20 cellular contexts compared by ENCODE assay signal in genomic region chrX:107421337-107421736, GRCh38. TPM values are rescaled to one million over a fixed set of nuclear protein-coding genes. Genes with fewer than 3 reads are reported as not detected.
DNase-seq lines count a peak whose midpoint lies in the region; FAIRE-seq and TF ChIP-seq lines count a peak whose summit lies in the region.
"Had no signal": no experiment of that assay in that cellular context is flagged by ENCODE, and none has a peak within 500 bp of the region (broad histone marks: within the 10 kb centered on the region; RNA-seq: fewer than 3 reads in every experiment).

No MANE protein-coding gene starts in this region.

- H3K27ac Mint-ChIP-seq in astrocyte (ENCODE audit: unreplicated experiment) (no peak overlapping the region), type B pancreatic cell (peak overlapping the region; percentile 10)
- H3K27ac Mint-ChIP-seq: CD8-positive, alpha-beta T cell; GM23338; IgD-negative memory B cell had no signal

- no peak overlapping the region for H3K9ac ChIP-seq in astrocyte (ENCODE audit: low read length)

- H3K4me1 ChIP-seq in astrocyte (ENCODE audit: insufficient read depth, low read length), result no peaks in the 10 kb centered on the region

- H3K9me3 Mint-ChIP-seq in astrocyte (ENCODE audit: unreplicated experiment) (peaks cover 3% of the 10 kb centered on the region), type B pancreatic cell (no peaks in the 10 kb centered on the region)
- H3K9me3 Mint-ChIP-seq: CD8-positive, alpha-beta T cell had no signal

- no peaks in the 10 kb centered on the region for H3K27me3 ChIP-seq in astrocyte (ENCODE audit: insufficient read depth, low read length)

- H3K27ac ChIP-seq in astrocyte (ENCODE audit: low read depth, low read length), result no peak overlapping the region

- H2AFZ ChIP-seq in astrocyte (ENCODE audit: low read depth, low read length), result no peak overlapping the region
- H2AFZ ChIP-seq: GM23338 had no signal

- H3K79me2 ChIP-seq in astrocyte (ENCODE audit: insufficient read depth, low read length), result no peaks in the 10 kb centered on the region

- H3K4me3 ChIP-seq in astrocyte (ENCODE audit: insufficient read depth, low read depth, low read length), result no peak overlapping the region
- H3K4me3 ChIP-seq: GM23338 had no signal

- H3K4me1 Mint-ChIP-seq in astrocyte (ENCODE audit: low read depth, unreplicated experiment), result no peaks in the 10 kb centered on the region
- H3K4me1 Mint-ChIP-seq in type B pancreatic cell (ENCODE audit: unreplicated experiment), result no peaks in the 10 kb centered on the region

- no peaks in the 10 kb centered on the region for H4K20me1 ChIP-seq in astrocyte (ENCODE audit: insufficient read depth, low read length)

- no peak for TF ChIP-seq CTCF in astrocyte (IDR thresholded peaks at IDR 0.05; ENCODE audit: insufficient read depth, low read depth, low read length)
- TF ChIP-seq CTCF in type B pancreatic cell (conservative IDR thresholded peaks at IDR 0.05), result no peak

- H3K4me2 ChIP-seq in astrocyte (ENCODE audit: low read length), result no peak overlapping the region
- H3K4me2 ChIP-seq: GM23338 had no signal

- H3K36me3 ChIP-seq in astrocyte (ENCODE audit: insufficient read depth, low read length), result no peaks in the 10 kb centered on the region

- peak; percentile 98 for FAIRE-seq in astrocyte (lab: Jason Lieb, UNC)
- FAIRE-seq: A204.1, GM12892, GM18507, H54, HTR-8/SVneo had no signal

- H3K9me3 ChIP-seq in astrocyte (ENCODE audit: insufficient read depth, low read depth, low read length), result no peaks in the 10 kb centered on the region

- peaks cover 2% of the 10 kb centered on the region for H3K27me3 Mint-ChIP-seq in astrocyte (ENCODE audit: low read depth, unreplicated experiment)
- no peaks in the 10 kb centered on the region for H3K27me3 Mint-ChIP-seq in type B pancreatic cell

- DNase-seq in DMS53 (lab: John Stamatoyannopoulos, UW) (peak; percentile 35), NCI-H69 (lab: John Stamatoyannopoulos, UW) (peak; percentile 71), astrocyte (ENCODE audit: low read depth) (no peak), type B pancreatic cell (ENCODE audit: extremely low spot score, unreplicated experiment) (no peak), SHP77 treated with DMSO at 0.1 percent for 48 hours (lab: John Stamatoyannopoulos, UW) (no peak), NOMO-1 treated with DMSO at 0.1 percent for 48 hours (lab: John Stamatoyannopoulos, UW; ENCODE audit: unreplicated experiment) (no peak), A172 (ENCODE audit: low spot score) (no peak)
- DNase-seq: AML-193; Calu3; CD8-positive, alpha-beta T cell; GDM1; HCEC 1CT; KBM-7 had no signal

- H3K4me3 Mint-ChIP-seq in astrocyte (ENCODE audit: unreplicated experiment), result no peak overlapping the region
- H3K4me3 Mint-ChIP-seq in type B pancreatic cell, result no peak overlapping the region
- H3K4me3 Mint-ChIP-seq: CD8-positive, alpha-beta T cell; GM23338; IgD-negative memory B cell had no signal

- H3K36me3 Mint-ChIP-seq in astrocyte (ENCODE audit: low read depth, unreplicated experiment) (no peaks in the 10 kb centered on the region), type B pancreatic cell (no peaks in the 10 kb centered on the region)
- H3K36me3 Mint-ChIP-seq: CD8-positive, alpha-beta T cell; IgD-negative memory B cell had no signal

RNA-seq across cellular contexts. Expression of gene FRMPD3, which starts 28.1 kb away (rescaled TPM):
- total RNA-seq in astrocyte (2.3 and 2.8 TPM in 2 replicates), type B pancreatic cell (ENCODE audit: low replicate concordance) (1.9 and 2.6 TPM in 2 replicates)
- total RNA-seq in A172 (2014; rRNA removed; shearing (Covaris generic)), result 0.03 TPM in 1 of 2 replicates, not detected in the other

Comparison
In these comparisons a context has a peak if more than half of its experiments do, and no peak if none do; other contexts are left out.
1. DNase-seq: peak in DMS53 (single experiment) and NCI-H69 (single experiment); none in astrocyte (single experiment), type B pancreatic cell (single experiment), SHP77 treated with DMSO at 0.1 percent for 48 hours (single experiment), NOMO-1 treated with DMSO at 0.1 percent for 48 hours (single experiment) and A172 (single experiment).